ENCODE assay signal across 1 cellular context in the genomic region with DNA sequence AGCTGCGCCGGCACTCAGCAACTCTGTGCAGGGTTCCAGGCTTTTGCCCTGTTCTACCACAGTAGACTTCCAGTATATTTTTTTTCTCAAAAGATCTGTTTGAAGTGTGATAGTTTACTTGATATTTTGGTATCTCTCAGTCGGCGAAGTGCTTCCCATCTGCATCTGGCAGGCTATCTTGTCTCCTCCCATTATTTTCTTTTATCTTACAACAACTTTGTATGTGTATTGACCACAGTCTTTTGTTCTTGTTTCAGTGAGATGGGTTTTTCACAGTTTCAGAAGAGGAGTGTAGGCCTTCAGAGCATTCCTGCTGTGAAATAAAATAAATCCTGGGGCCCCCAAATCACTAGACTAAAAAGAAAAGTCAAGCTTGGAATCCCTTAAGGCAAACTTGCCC.
TF ChIP-seq lines count a peak whose summit lies in the region.

No MANE protein-coding gene starts in this region.

TF ChIP-seq in K562, 482 proteins besides CTCF, POLR2A, EP300 and RAD21:
- TF ChIP-seq CBX8 (IDR thresholded peaks at IDR 0.05; ENCODE audit: borderline replicate concordance, extremely low read depth, low read depth, low read length, poor library complexity, severe bottlenecking), result no peak
- no peak for TF ChIP-seq CTBP1 (IDR thresholded peaks at IDR 0.05; ENCODE audit: borderline replicate concordance)
- TF ChIP-seq SOX6 (IDR thresholded peaks at IDR 0.05), result 0 out of 2 replicates have a peak, but pooled peaks have one; percentile 23
- 0 out of 2 replicates have a peak, but pooled peaks have one; percentile 16 for TF ChIP-seq MECOM (CRISPR knock-in tag; IDR thresholded peaks at IDR 0.05)
- TF ChIP-seq ZNF253 (CRISPR knock-in tag; conservative IDR thresholded peaks at IDR 0.05), result no peak
- no peak for TF ChIP-seq ZBTB1 (CRISPR knock-in tag; IDR thresholded peaks at IDR 0.05; ENCODE audit: borderline replicate concordance, low read depth)
- TF ChIP-seq TFE3 (CRISPR knock-in tag; IDR thresholded peaks at IDR 0.05), result no peak
- peak; percentile 21; the same call in 1 of the 2 replicates for TF ChIP-seq CBFA2T3 (IDR thresholded peaks at IDR 0.05)
- TF ChIP-seq DIDO1 (tag; IDR thresholded peaks at IDR 0.05; ENCODE audit: low read depth), result no peak
- no peak for TF ChIP-seq CCAR2 (IDR thresholded peaks at IDR 0.05; ENCODE audit: low read depth, low read length)
